Comparison of ENCODE assay signal across 15 cellular contexts in genomic region chr17:72362466-72363335, GRCh38.
DNase-seq lines count a peak whose midpoint lies in the region; ATAC-seq, FAIRE-seq and TF ChIP-seq lines count a peak whose summit lies in the region.
"Had no signal": no experiment of that assay in that cellular context is flagged by ENCODE, and none has a peak within 500 bp of the region (broad histone marks: within the 10 kb centered on the region; RNA-seq: fewer than 3 reads in every experiment).

No MANE protein-coding gene starts in this region.

- no peaks in the 10 kb centered on the region for H4K20me1 ChIP-seq in osteoblast (ENCODE audit: insufficient read depth, low read length)

- TF ChIP-seq CTCF in osteoblast (IDR thresholded peaks at IDR 0.05; ENCODE audit: extremely low read depth, low read depth, low read length) = no peak
- TF ChIP-seq CTCF in WTC11 (IDR thresholded peaks at IDR 0.05) = no peak

- no peak overlapping the region for H3K27ac Mint-ChIP-seq in WTC11
- H3K27ac Mint-ChIP-seq: activated naive CD4-positive, alpha-beta T cell treated with anti-CD3 and anti-CD28 coated beads, Interleukin-2, amount 50 U/mL, for 24 hours; CD4-positive, CD25-positive, alpha-beta regulatory T cell; naive thymus-derived CD4-positive, alpha-beta T cell had no signal

- H3K4me1 ChIP-seq in osteoblast (ENCODE audit: insufficient read depth, low read length) = peaks cover 38% of the 10 kb centered on the region
- H3K4me1 ChIP-seq: gastrocnemius medialis had no signal

- H3K27ac ChIP-seq in epithelial cell of prostate (peak overlapping the region; percentile 71), osteoblast (ENCODE audit: low read depth, low read length) (peak overlapping the region; percentile 87)
- H3K27ac ChIP-seq: gastrocnemius medialis, stomach had no signal

- H3K4me3 Mint-ChIP-seq in WTC11 = no peak overlapping the region
- H3K4me3 Mint-ChIP-seq: activated naive CD4-positive, alpha-beta T cell treated with anti-CD3 and anti-CD28 coated beads, Interleukin-2, amount 50 U/mL, for 24 hours; CD4-positive, CD25-positive, alpha-beta regulatory T cell; naive thymus-derived CD4-positive, alpha-beta T cell had no signal

- H3K27me3 Mint-ChIP-seq in WTC11 (ENCODE audit: low read depth) = no peaks in the 10 kb centered on the region; the same call in 1 of the 2 replicates
- H3K27me3 Mint-ChIP-seq: activated naive CD4-positive, alpha-beta T cell treated with anti-CD3 and anti-CD28 coated beads, Interleukin-2, amount 50 U/mL, for 24 hours; CD4-positive, CD25-positive, alpha-beta regulatory T cell had no signal

- no peaks in the 10 kb centered on the region for H3K36me3 ChIP-seq in osteoblast (ENCODE audit: insufficient read depth, low read length)
- H3K36me3 ChIP-seq: gastrocnemius medialis, stomach had no signal

- H3K9me3 ChIP-seq in osteoblast (ENCODE audit: low read depth, low read length) = peaks cover under 1% of the 10 kb centered on the region
- H3K9me3 ChIP-seq: gastrocnemius medialis, stomach had no signal

- CTCF ChIA-PET in WTC11 (lab: Charles Lee) = no interaction called here

- H3K79me2 ChIP-seq in osteoblast (ENCODE audit: insufficient read depth, low read length) = no peaks in the 10 kb centered on the region

- H3K36me3 Mint-ChIP-seq in WTC11 = no peaks in the 10 kb centered on the region
- H3K36me3 Mint-ChIP-seq: CD4-positive, CD25-positive, alpha-beta regulatory T cell; naive thymus-derived CD4-positive, alpha-beta T cell had no signal

- FAIRE-seq in RCC 7860 (lab: Jason Lieb, UNC) = peak; percentile 70

- DNase-seq in ELR (ENCODE audit: low read depth) (peak; percentile 97), RCC 7860 (ENCODE audit: low spot score) (peak; percentile 97), epithelial cell of prostate (ENCODE audit: low read depth, low spot score) (peak; percentile 88), osteoblast (ENCODE audit: insufficient read length, low spot score, missing footprints) (no peak), cerebellar nuclear complex (lab: John Stamatoyannopoulos, UW) (no peak), dermis blood vessel endothelial cell (no peak), WTC11 (ENCODE audit: low spot score) (no peak)
- no peak for DNase-seq in stimulated activated naive CD4-positive, alpha-beta T cell treated with Interleukin-2 at 50 U/mL for 16 hours (lab: John Stamatoyannopoulos, UW)
- DNase-seq: CD4-positive, CD25-positive, alpha-beta regulatory T cell; gastrocnemius medialis; islet precursor cell; naive thymus-derived CD4-positive, alpha-beta T cell; NCI-H510A; stomach had no signal

- H2AFZ ChIP-seq in osteoblast (ENCODE audit: low read length) = no peak overlapping the region

- no peaks in the 10 kb centered on the region for H3K27me3 ChIP-seq in osteoblast (ENCODE audit: insufficient read depth, low read length)
- H3K27me3 ChIP-seq: gastrocnemius medialis had no signal

- peaks cover 3% of the 10 kb centered on the region for H3K9me3 Mint-ChIP-seq in WTC11
- H3K9me3 Mint-ChIP-seq: activated naive CD4-positive, alpha-beta T cell treated with anti-CD3 and anti-CD28 coated beads, Interleukin-2, amount 50 U/mL, for 24 hours had no signal

- H3K4me1 Mint-ChIP-seq in WTC11 = peaks cover 4% of the 10 kb centered on the region; the same call in 1 of the 2 replicates
- H3K4me1 Mint-ChIP-seq: activated naive CD4-positive, alpha-beta T cell treated with anti-CD3 and anti-CD28 coated beads, Interleukin-2, amount 50 U/mL, for 24 hours; CD4-positive, CD25-positive, alpha-beta regulatory T cell; naive thymus-derived CD4-positive, alpha-beta T cell had no signal

- POLR2A ChIA-PET in WTC11 (lab: Charles Lee) = no interaction called here

- no peak for ATAC-seq in WTC11
- ATAC-seq: gastrocnemius medialis; naive thymus-derived CD4-positive, alpha-beta T cell had no signal

- H3K4me3 ChIP-seq in osteoblast (ENCODE audit: insufficient read depth, low read length) = no peak overlapping the region
- H3K4me3 ChIP-seq: gastrocnemius medialis, stomach had no signal

- H3K4me2 ChIP-seq in osteoblast (ENCODE audit: insufficient read depth, low read length) = peak overlapping the region; percentile 41

TF ChIP-seq in WTC11, 78 proteins besides CTCF, POLR2A, EP300 and RAD21:
- TF ChIP-seq SMAD4 (CRISPR knock-in tag; IDR thresholded peaks at IDR 0.05) (no peak), NR3C1 (CRISPR knock-in tag; conservative IDR thresholded peaks at IDR 0.05; ENCODE audit: low read depth) (no peak), ZMAT4 (CRISPR knock-in tag; IDR thresholded peaks at IDR 0.05) (no peak), SMAD3 (CRISPR knock-in tag; IDR thresholded peaks at IDR 0.05; ENCODE audit: borderline replicate concordance) (no peak), ZNF425 (CRISPR knock-in tag; conservative IDR thresholded peaks at IDR 0.05) (no peak), NFATC4 (CRISPR knock-in tag; IDR thresholded peaks at IDR 0.05) (no peak), TEAD4 (CRISPR knock-in tag; IDR thresholded peaks at IDR 0.05) (no peak), NR1H2 (CRISPR knock-in tag; IDR thresholded peaks at IDR 0.05) (no peak), OVOL2 (CRISPR knock-in tag; IDR thresholded peaks at IDR 0.05; ENCODE audit: borderline replicate concordance) (no peak), IRF1 (CRISPR knock-in tag; IDR thresholded peaks at IDR 0.05) (no peak), NR2C2 (CRISPR knock-in tag; IDR thresholded peaks at IDR 0.05) (no peak), ZNF416 (CRISPR knock-in tag; IDR thresholded peaks at IDR 0.05) (no peak), ATF1 (CRISPR knock-in tag; IDR thresholded peaks at IDR 0.05) (no peak), ATF3 (CRISPR knock-in tag; conservative IDR thresholded peaks at IDR 0.05) (no peak), ESRRA (CRISPR knock-in tag; IDR thresholded peaks at IDR 0.05; ENCODE audit: borderline replicate concordance) (no peak), ERG (CRISPR knock-in tag; IDR thresholded peaks at IDR 0.05) (no peak), CREM (CRISPR knock-in tag; IDR thresholded peaks at IDR 0.05) (no peak), E2F1 (CRISPR knock-in tag; IDR thresholded peaks at IDR 0.05) (no peak), CREB1 (CRISPR knock-in tag; IDR thresholded peaks at IDR 0.05) (no peak)

Comparison
In these comparisons a context has a peak if more than half of its experiments do, and no peak if none do; other contexts are left out.
1. DNase-seq: peak in ELR (single experiment), RCC 7860 (single experiment) and epithelial cell of prostate (single experiment); none in osteoblast (single experiment), cerebellar nuclear complex (0 of 2), stimulated activated naive CD4-positive, alpha-beta T cell treated with Interleukin-2 at 50 U/mL for 16 hours (single experiment), dermis blood vessel endothelial cell (single experiment) and WTC11 (single experiment).